1 cellular context compared by ENCODE assay signal in the genomic region with DNA sequence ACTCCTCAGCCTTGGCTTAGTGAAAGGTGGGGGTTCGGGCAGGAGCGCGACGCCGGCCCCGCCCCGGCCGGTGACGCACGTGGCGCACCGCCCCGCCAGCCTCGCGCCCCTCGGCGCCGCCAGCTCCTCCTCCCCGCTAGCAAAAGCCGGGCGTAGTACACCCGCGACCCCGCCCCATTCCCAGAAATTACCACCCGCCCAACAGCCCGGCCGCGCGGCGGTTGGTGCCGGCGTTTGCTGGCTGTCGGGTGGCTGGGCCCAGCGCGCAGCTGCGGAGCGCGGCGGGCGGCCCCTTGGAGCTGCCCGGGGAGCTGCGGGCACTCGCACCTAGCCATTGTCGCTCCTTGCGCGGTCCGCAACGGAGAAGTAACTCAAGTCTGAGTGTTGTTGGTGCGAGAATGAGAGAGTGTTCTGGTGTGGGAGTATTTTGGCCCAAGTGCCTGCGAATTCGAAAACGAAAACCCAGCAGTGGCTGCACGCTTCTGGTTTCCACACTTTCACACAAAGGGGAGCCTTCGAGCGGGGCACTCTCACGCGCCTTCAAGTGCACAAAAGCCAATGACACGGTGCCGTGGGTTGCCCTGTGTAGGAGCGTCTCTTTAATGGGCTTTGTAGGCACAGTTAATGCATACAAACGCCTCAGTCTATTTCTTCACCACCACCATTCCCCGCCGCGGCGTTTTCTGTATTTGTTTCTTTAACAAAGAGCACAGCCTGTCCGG.
TF ChIP-seq lines count a peak whose summit lies in the region.

No MANE protein-coding gene starts in this region.

TF ChIP-seq in K562, 482 proteins besides CTCF, POLR2A, EP300 and RAD21 (continued from another document and continues in another):
- TF ChIP-seq DACH1 (IDR thresholded peaks at IDR 0.05; ENCODE audit: partially characterized antibody) (no peak), RNF219 (CRISPR knock-in tag; IDR thresholded peaks at IDR 0.05) (no peak), CHCHD3 (CRISPR knock-in tag; IDR thresholded peaks at IDR 0.05) (no peak), SP2 (IDR thresholded peaks at IDR 0.05; ENCODE audit: extremely low read depth, low read depth, low read length, poor library complexity, severe bottlenecking) (no peak), CAMTA2 (CRISPR knock-in tag; conservative IDR thresholded peaks at IDR 0.05) (no peak), HEY1 (CRISPR knock-in tag; IDR thresholded peaks at IDR 0.05; ENCODE audit: borderline replicate concordance) (no peak), ATF1 (CRISPR knock-in tag; IDR thresholded peaks at IDR 0.05) (no peak), ATF1 (tag; IDR thresholded peaks at IDR 0.05) (peak; percentile 90), CREB3L1 (IDR thresholded peaks at IDR 0.05; ENCODE audit: borderline replicate concordance, low read depth) (peak; percentile 11; the same call in 1 of the 2 replicates), ZNF347 (CRISPR knock-in tag; IDR thresholded peaks at IDR 0.05; ENCODE audit: low read depth) (no peak), GATAD2A (IDR thresholded peaks at IDR 0.05) (0 out of 2 replicates have a peak, but pooled peaks have one; percentile 28), ZNF551 (CRISPR knock-in tag; IDR thresholded peaks at IDR 0.05) (no peak), HMGN3 (IDR thresholded peaks at IDR 0.05; ENCODE audit: borderline replicate concordance, extremely low read depth, insufficient read length, low read depth, low read length) (peak; percentile 96), DIDO1 (tag; IDR thresholded peaks at IDR 0.05; ENCODE audit: low read depth) (no peak), ZNF766 (CRISPR knock-in tag; conservative IDR thresholded peaks at IDR 0.05) (0 out of 2 replicates have a peak, but pooled peaks have one; percentile 74), ZNF282 (CRISPR knock-in tag; IDR thresholded peaks at IDR 0.05) (no peak), GATAD2B (IDR thresholded peaks at IDR 0.05; ENCODE audit: borderline replicate concordance) (peak; percentile 87), LEF1 (IDR thresholded peaks at IDR 0.05) (no peak; the same call in 1 of the 2 replicates), GTF2F1 (IDR thresholded peaks at IDR 0.05; ENCODE audit: low read depth, low read length) (peak; percentile 59; the same call in 1 of the 2 replicates), ZNF408 (CRISPR knock-in tag; IDR thresholded peaks at IDR 0.05; ENCODE audit: low read depth) (no peak), SUPT5H (IDR thresholded peaks at IDR 0.05) (peak; percentile 91)
- TF ChIP-seq, protein P1, sequence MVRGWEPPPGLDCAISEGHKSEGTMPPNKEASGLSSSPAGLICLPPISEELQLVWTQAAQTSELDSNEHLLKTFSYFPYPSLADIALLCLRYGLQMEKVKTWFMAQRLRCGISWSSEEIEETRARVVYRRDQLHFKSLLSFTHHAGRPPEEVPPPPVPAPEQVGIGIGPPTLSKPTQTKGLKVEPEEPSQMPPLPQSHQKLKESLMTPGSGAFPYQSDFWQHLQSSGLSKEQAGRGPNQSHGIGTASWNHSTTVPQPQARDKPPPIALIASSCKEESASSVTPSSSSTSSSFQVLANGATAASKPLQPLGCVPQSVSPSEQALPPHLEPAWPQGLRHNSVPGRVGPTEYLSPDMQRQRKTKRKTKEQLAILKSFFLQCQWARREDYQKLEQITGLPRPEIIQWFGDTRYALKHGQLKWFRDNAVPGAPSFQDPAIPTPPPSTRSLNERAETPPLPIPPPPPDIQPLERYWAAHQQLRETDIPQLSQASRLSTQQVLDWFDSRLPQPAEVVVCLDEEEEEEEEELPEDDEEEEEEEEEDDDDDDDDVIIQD (CRISPR knock-in tag; IDR thresholded peaks at IDR 0.05) = no peak
- TF ChIP-seq, protein P2, sequence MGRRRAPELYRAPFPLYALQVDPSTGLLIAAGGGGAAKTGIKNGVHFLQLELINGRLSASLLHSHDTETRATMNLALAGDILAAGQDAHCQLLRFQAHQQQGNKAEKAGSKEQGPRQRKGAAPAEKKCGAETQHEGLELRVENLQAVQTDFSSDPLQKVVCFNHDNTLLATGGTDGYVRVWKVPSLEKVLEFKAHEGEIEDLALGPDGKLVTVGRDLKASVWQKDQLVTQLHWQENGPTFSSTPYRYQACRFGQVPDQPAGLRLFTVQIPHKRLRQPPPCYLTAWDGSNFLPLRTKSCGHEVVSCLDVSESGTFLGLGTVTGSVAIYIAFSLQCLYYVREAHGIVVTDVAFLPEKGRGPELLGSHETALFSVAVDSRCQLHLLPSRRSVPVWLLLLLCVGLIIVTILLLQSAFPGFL (CRISPR knock-in tag; IDR thresholded peaks at IDR 0.05) = no peak
- TF ChIP-seq, protein P3, sequence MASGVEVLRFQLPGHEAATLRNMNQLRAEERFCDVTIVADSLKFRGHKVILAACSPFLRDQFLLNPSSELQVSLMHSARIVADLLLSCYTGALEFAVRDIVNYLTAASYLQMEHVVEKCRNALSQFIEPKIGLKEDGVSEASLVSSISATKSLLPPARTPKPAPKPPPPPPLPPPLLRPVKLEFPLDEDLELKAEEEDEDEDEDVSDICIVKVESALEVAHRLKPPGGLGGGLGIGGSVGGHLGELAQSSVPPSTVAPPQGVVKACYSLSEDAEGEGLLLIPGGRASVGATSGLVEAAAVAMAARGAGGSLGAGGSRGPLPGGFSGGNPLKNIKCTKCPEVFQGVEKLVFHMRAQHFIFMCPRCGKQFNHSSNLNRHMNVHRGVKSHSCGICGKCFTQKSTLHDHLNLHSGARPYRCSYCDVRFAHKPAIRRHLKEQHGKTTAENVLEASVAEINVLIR (CRISPR knock-in tag; IDR thresholded peaks at IDR 0.05) = no peak
- TF ChIP-seq, protein P4, sequence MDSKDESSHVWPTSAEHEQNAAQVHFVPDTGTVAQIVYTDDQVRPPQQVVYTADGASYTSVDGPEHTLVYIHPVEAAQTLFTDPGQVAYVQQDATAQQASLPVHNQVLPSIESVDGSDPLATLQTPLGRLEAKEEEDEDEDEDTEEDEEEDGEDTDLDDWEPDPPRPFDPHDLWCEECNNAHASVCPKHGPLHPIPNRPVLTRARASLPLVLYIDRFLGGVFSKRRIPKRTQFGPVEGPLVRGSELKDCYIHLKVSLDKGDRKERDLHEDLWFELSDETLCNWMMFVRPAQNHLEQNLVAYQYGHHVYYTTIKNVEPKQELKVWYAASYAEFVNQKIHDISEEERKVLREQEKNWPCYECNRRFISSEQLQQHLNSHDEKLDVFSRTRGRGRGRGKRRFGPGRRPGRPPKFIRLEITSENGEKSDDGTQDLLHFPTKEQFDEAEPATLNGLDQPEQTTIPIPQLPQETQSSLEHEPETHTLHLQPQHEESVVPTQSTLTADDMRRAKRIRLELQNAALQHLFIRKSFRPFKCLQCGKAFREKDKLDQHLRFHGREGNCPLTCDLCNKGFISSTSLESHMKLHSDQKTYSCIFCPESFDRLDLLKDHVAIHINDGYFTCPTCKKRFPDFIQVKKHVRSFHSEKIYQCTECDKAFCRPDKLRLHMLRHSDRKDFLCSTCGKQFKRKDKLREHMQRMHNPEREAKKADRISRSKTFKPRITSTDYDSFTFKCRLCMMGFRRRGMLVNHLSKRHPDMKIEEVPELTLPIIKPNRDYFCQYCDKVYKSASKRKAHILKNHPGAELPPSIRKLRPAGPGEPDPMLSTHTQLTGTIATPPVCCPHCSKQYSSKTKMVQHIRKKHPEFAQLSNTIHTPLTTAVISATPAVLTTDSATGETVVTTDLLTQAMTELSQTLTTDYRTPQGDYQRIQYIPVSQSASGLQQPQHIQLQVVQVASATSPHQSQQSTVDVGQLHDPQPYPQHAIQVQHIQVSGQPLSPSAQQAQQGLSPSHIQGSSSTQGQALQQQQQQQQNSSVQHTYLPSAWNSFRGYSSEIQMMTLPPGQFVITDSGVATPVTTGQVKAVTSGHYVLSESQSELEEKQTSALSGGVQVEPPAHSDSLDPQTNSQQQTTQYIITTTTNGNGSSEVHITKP (IDR thresholded peaks at IDR 0.05; ENCODE audit: partially characterized antibody) = no peak
- TF ChIP-seq, protein P5, sequence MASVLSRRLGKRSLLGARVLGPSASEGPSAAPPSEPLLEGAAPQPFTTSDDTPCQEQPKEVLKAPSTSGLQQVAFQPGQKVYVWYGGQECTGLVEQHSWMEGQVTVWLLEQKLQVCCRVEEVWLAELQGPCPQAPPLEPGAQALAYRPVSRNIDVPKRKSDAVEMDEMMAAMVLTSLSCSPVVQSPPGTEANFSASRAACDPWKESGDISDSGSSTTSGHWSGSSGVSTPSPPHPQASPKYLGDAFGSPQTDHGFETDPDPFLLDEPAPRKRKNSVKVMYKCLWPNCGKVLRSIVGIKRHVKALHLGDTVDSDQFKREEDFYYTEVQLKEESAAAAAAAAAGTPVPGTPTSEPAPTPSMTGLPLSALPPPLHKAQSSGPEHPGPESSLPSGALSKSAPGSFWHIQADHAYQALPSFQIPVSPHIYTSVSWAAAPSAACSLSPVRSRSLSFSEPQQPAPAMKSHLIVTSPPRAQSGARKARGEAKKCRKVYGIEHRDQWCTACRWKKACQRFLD (CRISPR knock-in tag; IDR thresholded peaks at IDR 0.05) = peak; percentile 61; the same call in 1 of the 2 replicates
- TF ChIP-seq, protein P6, sequence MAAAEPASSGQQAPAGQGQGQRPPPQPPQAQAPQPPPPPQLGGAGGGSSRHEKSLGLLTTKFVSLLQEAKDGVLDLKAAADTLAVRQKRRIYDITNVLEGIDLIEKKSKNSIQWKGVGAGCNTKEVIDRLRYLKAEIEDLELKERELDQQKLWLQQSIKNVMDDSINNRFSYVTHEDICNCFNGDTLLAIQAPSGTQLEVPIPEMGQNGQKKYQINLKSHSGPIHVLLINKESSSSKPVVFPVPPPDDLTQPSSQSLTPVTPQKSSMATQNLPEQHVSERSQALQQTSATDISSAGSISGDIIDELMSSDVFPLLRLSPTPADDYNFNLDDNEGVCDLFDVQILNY (CRISPR knock-in tag; IDR thresholded peaks at IDR 0.05) = no peak
